ENCODE assay signal across 8 cellular contexts in the genomic region with DNA sequence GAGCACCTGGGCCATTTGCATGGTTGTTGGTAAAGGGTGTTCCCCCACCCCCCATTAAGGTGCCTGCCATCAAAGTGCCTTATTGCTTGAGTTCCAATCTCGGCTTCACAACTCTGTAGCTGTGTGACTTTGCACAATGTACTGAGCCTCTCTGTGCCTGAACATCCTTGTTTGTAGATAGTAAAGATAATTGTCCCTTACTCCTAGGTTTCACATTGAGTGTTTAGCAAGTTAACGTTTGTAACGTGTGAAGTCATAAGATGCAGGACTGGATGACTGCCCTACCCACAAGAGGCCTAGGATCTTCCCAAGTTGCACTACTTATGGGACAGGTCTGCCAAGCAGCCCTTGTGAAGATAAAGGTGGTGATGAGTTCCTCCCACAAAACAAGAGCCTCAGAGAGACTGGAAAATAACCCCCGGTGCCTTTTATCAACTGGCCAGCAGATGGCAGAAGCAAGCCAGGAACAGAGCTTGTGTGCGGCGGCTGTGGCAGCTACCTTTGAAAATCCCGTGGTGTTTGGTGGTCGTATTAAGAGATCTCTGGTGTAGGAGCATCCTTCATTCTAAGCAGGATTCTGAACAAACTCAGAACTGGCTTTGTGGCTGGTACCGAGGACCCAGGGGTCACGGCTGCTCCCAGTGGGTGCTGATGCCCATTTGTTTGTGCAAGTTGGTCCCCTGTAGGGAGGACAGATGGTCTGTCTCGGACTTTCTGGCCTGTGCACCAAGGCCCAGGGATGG.
A peak's percentile ranks its signal among the peaks of the same experiment; 100 is the strongest.
DNase-seq lines count a peak whose midpoint lies in the region; ATAC-seq and TF ChIP-seq lines count a peak whose summit lies in the region.

No MANE protein-coding gene starts in this region.

- TF ChIP-seq CTCF in PC-3 (conservative IDR thresholded peaks at IDR 0.05; ENCODE audit: low read depth, low read length) = peak; percentile 95
- TF ChIP-seq CTCF in nephron progenitor cell (IDR thresholded peaks at IDR 0.05) = peak; percentile 82

- H3K27me3 Mint-ChIP-seq in activated T-cell treated with anti-CD3 and anti-CD28 coated beads, Interleukin-2, amount 50 U/mL, for 24 hours = no peaks in the 10 kb centered on the region
- H3K27me3 Mint-ChIP-seq in nephron progenitor cell (ENCODE audit: low read depth, poor library complexity) = peaks cover 19% of the 10 kb centered on the region

- peak overlapping the region; percentile 88 for H3K27ac Mint-ChIP-seq in activated T-cell treated with anti-CD3 and anti-CD28 coated beads, Interleukin-2, amount 50 U/mL, for 24 hours
- H3K27ac Mint-ChIP-seq in nephron progenitor cell = peak overlapping the region; percentile 36

- H3K4me3 ChIP-seq in Karpas-422 (ENCODE audit: low read length) = no peak overlapping the region
- no peak overlapping the region for H3K4me3 ChIP-seq in PC-3 (ENCODE audit: low read length)

- H3K79me2 ChIP-seq in Karpas-422 (ENCODE audit: low read length) = no peaks in the 10 kb centered on the region
- H3K79me2 ChIP-seq in PC-3 (ENCODE audit: low read length) = no peaks in the 10 kb centered on the region

- H3K27me3 ChIP-seq in Karpas-422 (ENCODE audit: low read length) = no peaks in the 10 kb centered on the region
- H3K27me3 ChIP-seq in PC-3 (ENCODE audit: low read length) = peaks cover 27% of the 10 kb centered on the region

- no peaks in the 10 kb centered on the region for H4K20me1 ChIP-seq in Karpas-422 (ENCODE audit: insufficient read depth, low read depth, low read length)
- H4K20me1 ChIP-seq in PC-3 (ENCODE audit: low read length) = no peaks in the 10 kb centered on the region

- CTCF ChIA-PET in PC-3 (lab: Charles Lee) = interaction anchor here (0.5 to 1.0 kb wide), 3 partner anchors 39 to 1839 kb away, joined by 3 to 11 read pairs (median 5); no protein-coding TSS in a partner anchor

- H3K9me3 ChIP-seq in Karpas-422 (ENCODE audit: low read length) (no peaks in the 10 kb centered on the region), PC-3 (ENCODE audit: low read length) (no peaks in the 10 kb centered on the region)

- no TSS peak for BruUV-seq in PC-3 (replicated peaks; lab: Mats Ljungman, UMichigan)

- H3K4me2 ChIP-seq in Karpas-422 (ENCODE audit: low read depth, low read length, poor library complexity, severe bottlenecking) = no peak overlapping the region
- 0 out of 2 replicates have a peak overlapping the region, but pooled peaks have one; percentile 9 for H3K4me2 ChIP-seq in PC-3 (ENCODE audit: low read length)

- peak; percentile 57 for ATAC-seq in GM21381 (IDR thresholded peaks at IDR 0.05; ENCODE audit: unreplicated experiment)
- peak; percentile 82 for ATAC-seq in PC-3

- peak overlapping the region; percentile 71 for H3K4me3 Mint-ChIP-seq in activated T-cell treated with anti-CD3 and anti-CD28 coated beads, Interleukin-2, amount 50 U/mL, for 24 hours
- H3K4me3 Mint-ChIP-seq in nephron progenitor cell = peak overlapping the region; percentile 54

- H3F3A ChIP-seq in PC-3 (ENCODE audit: low read length, unreplicated experiment) = no peaks in the 10 kb centered on the region

- peaks cover 42% of the 10 kb centered on the region for H3K4me1 Mint-ChIP-seq in activated T-cell treated with anti-CD3 and anti-CD28 coated beads, Interleukin-2, amount 50 U/mL, for 24 hours (ENCODE audit: low read depth)
- peaks cover 21% of the 10 kb centered on the region for H3K4me1 Mint-ChIP-seq in nephron progenitor cell

- H3K27ac ChIP-seq in Karpas-422 (ENCODE audit: low read length) (no peak overlapping the region), PC-3 (ENCODE audit: low read length) (no peak overlapping the region)

- peak; percentile 68 for DNase-seq in CMK (ENCODE audit: low read depth)
- DNase-seq in Karpas-422 = peak; percentile 85
- DNase-seq in PC-3 = peak; percentile 75
- DNase-seq in activated T-cell treated with anti-CD3 and anti-CD28 coated beads, Interleukin-2, amount 50 U/mL, for 24 hours = peak; percentile 73
- peak; percentile 35 for DNase-seq in fibroblast of gingiva (ENCODE audit: low read depth)
- peak; percentile 73 for DNase-seq in nephron progenitor cell
- DNase-seq in superior temporal gyrus (ENCODE audit: extremely low spot score) = peak; percentile 89

- H3K4me1 ChIP-seq in Karpas-422 (ENCODE audit: low read length) = no peaks in the 10 kb centered on the region
- H3K4me1 ChIP-seq in PC-3 (ENCODE audit: insufficient read depth, low read length) = no peaks in the 10 kb centered on the region

- H2AFZ ChIP-seq in Karpas-422 (ENCODE audit: low read length) (no peak overlapping the region), PC-3 (ENCODE audit: low read length) (peak overlapping the region; percentile 44; the same call in 1 of the 2 replicates)

- intact Hi-C loops in PC-3 (cut with micrococcal nuclease) = loop anchor here (5.0 kb wide), 1 partner anchor 1840 kb away; no protein-coding TSS in a partner anchor

- H3K9me3 Mint-ChIP-seq in activated T-cell treated with anti-CD3 and anti-CD28 coated beads, Interleukin-2, amount 50 U/mL, for 24 hours = no peaks in the 10 kb centered on the region
- H3K9me3 Mint-ChIP-seq in nephron progenitor cell = no peaks in the 10 kb centered on the region

- H3K9ac ChIP-seq in Karpas-422 (ENCODE audit: low read length) (no peak overlapping the region), PC-3 (ENCODE audit: low read length) (no peak overlapping the region)

- POLR2A ChIA-PET in PC-3 (lab: Charles Lee; ENCODE audit: unreplicated experiment) = interaction anchor here (0.6 kb wide), 1 partner anchor 660 kb away, joined by 10 read pairs; no protein-coding TSS in a partner anchor

- H3K9me2 ChIP-seq in Karpas-422 (replicated peaks; ENCODE audit: insufficient read depth, low read length) = no peaks in the 10 kb centered on the region
- no peaks in the 10 kb centered on the region for H3K9me2 ChIP-seq in PC-3 (replicated peaks; ENCODE audit: low read length)

- H3K36me3 Mint-ChIP-seq in activated T-cell treated with anti-CD3 and anti-CD28 coated beads, Interleukin-2, amount 50 U/mL, for 24 hours (ENCODE audit: low read depth) = no peaks in the 10 kb centered on the region
- no peaks in the 10 kb centered on the region for H3K36me3 Mint-ChIP-seq in nephron progenitor cell (ENCODE audit: low read depth)

- H3K36me3 ChIP-seq in Karpas-422 (ENCODE audit: insufficient read depth, low read length) = no peaks in the 10 kb centered on the region
- no peaks in the 10 kb centered on the region for H3K36me3 ChIP-seq in PC-3 (ENCODE audit: low read depth, low read length)

Comparison
In these comparisons a context has a peak if more than half of its experiments do, and no peak if none do; other contexts are left out.
1. DNase-seq: peak in every context shown above with its lines; median percentile 89 in superior temporal gyrus; 85 in Karpas-422; 75 in PC-3; 73 in activated T-cell treated with anti-CD3 and anti-CD28 coated beads, Interleukin-2, amount 50 U/mL, for 24 hours; 73 in nephron progenitor cell; 68 in CMK; 35 in fibroblast of gingiva.